ENCODE assay signal across 9 cellular contexts in genomic region chr2:152542995-152543481, GRCh38.
DNase-seq lines count a peak whose midpoint lies in the region; ATAC-seq lines count a peak whose summit lies in the region.
"Had no signal": no experiment of that assay in that cellular context is flagged by ENCODE, and none has a peak within 500 bp of the region (broad histone marks: within the 10 kb centered on the region; RNA-seq: fewer than 3 reads in every experiment).

No MANE protein-coding gene starts in this region.

- H3K27ac Mint-ChIP-seq in activated CD4-positive, alpha-beta T cell treated with anti-CD3 and anti-CD28 coated beads for 36 hours, result no peak overlapping the region
- H3K27ac Mint-ChIP-seq: activated CD8-positive, alpha-beta T cell treated with anti-CD3 and anti-CD28 coated beads for 36 hours had no signal

- peak; percentile 87 for DNase-seq in GM04503 (ENCODE audit: low read depth)
- DNase-seq in T1000 (lab: John Stamatoyannopoulos, UW), result peak; percentile 58
- peak; percentile 83 for DNase-seq in glomerular endothelial cell (ENCODE audit: extremely low read depth, low read depth, low spot score)
- peak; percentile 68 for DNase-seq in pulmonary artery endothelial cell (ENCODE audit: low read depth, low spot score)
- no peak for DNase-seq in SIG-M5 (lab: John Stamatoyannopoulos, UW)
- no peak for DNase-seq in activated CD4-positive, alpha-beta T cell treated with anti-CD3 and anti-CD28 coated beads for 36 hours
- no peak for DNase-seq in activated CD4-positive, alpha-beta T cell treated with anti-CD3 and anti-CD28 coated beads for 4 hours
- no peak for DNase-seq in DMS53 (lab: John Stamatoyannopoulos, UW)
- DNase-seq: activated CD8-positive, alpha-beta T cell treated with anti-CD3 and anti-CD28 coated beads for 36 hours had no signal

- H3K9me3 Mint-ChIP-seq in activated CD4-positive, alpha-beta T cell treated with anti-CD3 and anti-CD28 coated beads for 36 hours (ENCODE audit: low read depth), result no peaks in the 10 kb centered on the region
- H3K9me3 Mint-ChIP-seq: activated CD8-positive, alpha-beta T cell treated with anti-CD3 and anti-CD28 coated beads for 36 hours had no signal

- H3K36me3 Mint-ChIP-seq in activated CD4-positive, alpha-beta T cell treated with anti-CD3 and anti-CD28 coated beads for 36 hours (ENCODE audit: low read depth), result no peaks in the 10 kb centered on the region

- H3K4me1 Mint-ChIP-seq in activated CD4-positive, alpha-beta T cell treated with anti-CD3 and anti-CD28 coated beads for 36 hours, result no peaks in the 10 kb centered on the region

- CTCF ChIA-PET in activated CD4-positive, alpha-beta T cell treated with anti-CD3 and anti-CD28 coated beads for 36 hours (lab: Charles Lee), result interaction anchor here (0.6 kb wide), 1 partner anchor 340 kb away, joined by 3 read pairs; no protein-coding TSS in a partner anchor

- H3K27me3 Mint-ChIP-seq in activated CD4-positive, alpha-beta T cell treated with anti-CD3 and anti-CD28 coated beads for 36 hours, result peaks cover under 1% of the 10 kb centered on the region
- H3K27me3 Mint-ChIP-seq: activated CD8-positive, alpha-beta T cell treated with anti-CD3 and anti-CD28 coated beads for 36 hours had no signal

- H3K4me3 Mint-ChIP-seq in activated CD4-positive, alpha-beta T cell treated with anti-CD3 and anti-CD28 coated beads for 36 hours, result no peak overlapping the region
- H3K4me3 Mint-ChIP-seq: activated CD8-positive, alpha-beta T cell treated with anti-CD3 and anti-CD28 coated beads for 36 hours had no signal

- intact Hi-C loops in activated CD4-positive, alpha-beta T cell treated with anti-CD3 and anti-CD28 coated beads for 36 hours (cut with DNase I, micrococcal nuclease), result no loop called here

- no peak for ATAC-seq in activated CD4-positive, alpha-beta T cell treated with anti-CD3 and anti-CD28 coated beads for 36 hours
- ATAC-seq: activated CD8-positive, alpha-beta T cell treated with anti-CD3 and anti-CD28 coated beads for 36 hours had no signal

- POLR2A ChIA-PET in activated CD4-positive, alpha-beta T cell treated with anti-CD3 and anti-CD28 coated beads for 36 hours (lab: Charles Lee), result no interaction called here

Comparison
In these comparisons a context has a peak if more than half of its experiments do, and no peak if none do; other contexts are left out.
1. DNase-seq: peak in GM04503 (single experiment), T1000 (single experiment), glomerular endothelial cell (single experiment) and pulmonary artery endothelial cell (single experiment); none in SIG-M5 (single experiment), activated CD4-positive, alpha-beta T cell treated with anti-CD3 and anti-CD28 coated beads for 36 hours (single experiment), activated CD4-positive, alpha-beta T cell treated with anti-CD3 and anti-CD28 coated beads for 4 hours (0 of 2) and DMS53 (single experiment).